Comparison of ENCODE assay signal across 10 cellular contexts in the genomic region with DNA sequence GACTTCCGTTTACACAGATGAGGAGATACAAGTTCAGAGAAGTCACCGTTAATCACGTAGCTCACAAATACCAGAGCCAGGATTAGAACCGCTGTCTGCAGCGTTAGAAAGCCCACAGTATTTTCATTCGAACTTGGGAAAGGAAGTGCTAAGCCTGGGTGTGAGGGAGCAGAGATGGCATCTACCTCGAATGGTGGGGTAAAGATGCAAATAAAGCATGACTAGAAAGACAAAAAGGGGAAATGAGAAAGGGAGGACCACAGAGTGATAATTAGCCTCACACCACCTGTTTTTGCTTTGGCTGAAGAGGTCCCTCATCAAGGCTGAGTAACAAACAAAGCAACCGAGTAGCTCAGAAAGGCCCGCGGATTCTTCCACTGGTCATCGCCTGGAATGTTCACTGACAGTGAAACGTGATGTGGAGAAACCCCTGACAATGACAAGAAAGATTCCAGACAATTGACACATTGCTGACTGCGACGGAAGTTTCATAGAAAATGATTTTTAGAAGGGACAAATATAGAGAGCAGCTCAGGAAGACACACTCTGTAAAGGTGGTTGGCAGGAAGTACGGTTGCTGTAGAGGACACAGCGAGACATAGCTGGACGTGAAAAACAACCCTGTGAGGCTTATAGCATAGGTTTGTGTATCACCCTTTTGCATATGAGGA. TPM values are rescaled to one million over a fixed set of nuclear protein-coding genes. Genes with fewer than 3 reads are reported as not detected.
DNase-seq lines count a peak whose midpoint lies in the region; ATAC-seq and TF ChIP-seq lines count a peak whose summit lies in the region.
"Had no signal": no experiment of that assay in that cellular context is flagged by ENCODE, and none has a peak within 500 bp of the region (broad histone marks: within the 10 kb centered on the region; RNA-seq: fewer than 3 reads in every experiment).

No MANE protein-coding gene starts in this region.

- peak; percentile 50 for TF ChIP-seq POLR2A in GM18951 (IDR thresholded peaks at IDR 0.05; ENCODE audit: extremely low read depth, insufficient read depth, insufficient read length)

- H3K36me3 Mint-ChIP-seq in naive B cell (no peaks in the 10 kb centered on the region), osteocyte (ENCODE audit: unreplicated experiment) (no peaks in the 10 kb centered on the region)
- H3K36me3 Mint-ChIP-seq: activated naive CD8-positive, alpha-beta T cell had no signal

- H3K4me3 Mint-ChIP-seq in naive B cell (peak overlapping the region; percentile 60 to 90 (median 86)), osteocyte (ENCODE audit: unreplicated experiment) (no peak overlapping the region)
- H3K4me3 Mint-ChIP-seq: activated naive CD8-positive, alpha-beta T cell had no signal

- no peaks in the 10 kb centered on the region for H3K27me3 Mint-ChIP-seq in naive B cell
- peaks cover 2% of the 10 kb centered on the region for H3K27me3 Mint-ChIP-seq in osteocyte (ENCODE audit: unreplicated experiment)

- H3K4me2 ChIP-seq in Loucy (ENCODE audit: low read depth, low read length, poor library complexity, severe bottlenecking): no peak overlapping the region

- no peaks in the 10 kb centered on the region for H3K4me1 ChIP-seq in Loucy (ENCODE audit: insufficient read depth, low read length, poor library complexity, severe bottlenecking)

- no peaks in the 10 kb centered on the region for H3K9me2 ChIP-seq in Loucy (replicated peaks; ENCODE audit: low read depth, low read length)

- H3F3A ChIP-seq in Loucy (ENCODE audit: low read depth): no peaks in the 10 kb centered on the region

- no peak overlapping the region for H3K9ac ChIP-seq in Loucy (ENCODE audit: low read depth, low read length, poor library complexity, severe bottlenecking)

- peak overlapping the region; percentile 49 for H2AFZ ChIP-seq in Loucy (ENCODE audit: low read length)

- H3K27me3 ChIP-seq in Loucy (ENCODE audit: insufficient read depth, low read length, poor library complexity, severe bottlenecking): no peaks in the 10 kb centered on the region

- TF ChIP-seq CTCF in Loucy (conservative IDR thresholded peaks at IDR 0.05; ENCODE audit: low read length): no peak
- TF ChIP-seq CTCF in osteocyte (IDR thresholded peaks at IDR 0.05): no peak

- H3K4me3 ChIP-seq in Loucy (ENCODE audit: low read length, poor library complexity, severe bottlenecking): no peak overlapping the region

- no peaks in the 10 kb centered on the region for H4K20me1 ChIP-seq in Loucy (ENCODE audit: insufficient read depth, low read length, poor library complexity, severe bottlenecking)

- H3K9me3 ChIP-seq in Loucy (ENCODE audit: insufficient read depth, low read depth, low read length): no peaks in the 10 kb centered on the region

- H3K27ac Mint-ChIP-seq in naive B cell (peak overlapping the region; percentile 57 to 98 (median 97)), osteocyte (ENCODE audit: unreplicated experiment) (no peak overlapping the region)
- H3K27ac Mint-ChIP-seq: activated naive CD8-positive, alpha-beta T cell had no signal

- DNase-seq in naive B cell (peak; percentile 82), NCI-H2227 (lab: John Stamatoyannopoulos, UW; ENCODE audit: unreplicated experiment) (no peak), UCSD-AML1 (lab: John Stamatoyannopoulos, UW; ENCODE audit: unreplicated experiment) (no peak), osteocyte (ENCODE audit: extremely low spot score, unreplicated experiment) (no peak)
- DNase-seq in effector CD4-positive, alpha-beta T cell: no peak
- DNase-seq: substantia nigra had no signal

- in situ Hi-C loops in GM18951 (cut with MboI; ENCODE audit: low sequenced_read_pairs, unreplicated experiment): no loop called here

- no peaks in the 10 kb centered on the region for H3K79me2 ChIP-seq in Loucy (ENCODE audit: insufficient read depth, low read length)

- ATAC-seq in HG02678 (IDR thresholded peaks at IDR 0.05; ENCODE audit: unreplicated experiment) (peak; percentile 83), naive B cell (ENCODE audit: low read depth in 2 of 2) (peak; percentile 89 to 92)

- H3K9me3 Mint-ChIP-seq in naive B cell (peaks cover 0 to 3% (median 0%) of the 10 kb centered on the region in 7 donors), osteocyte (ENCODE audit: unreplicated experiment) (no peaks in the 10 kb centered on the region)

- H3K4me1 Mint-ChIP-seq in naive B cell (peaks cover 57 to 74% (median 67%) of the 10 kb centered on the region in 3 donors), osteocyte (ENCODE audit: unreplicated experiment) (peaks cover 30% of the 10 kb centered on the region)

- no peaks in the 10 kb centered on the region for H3K36me3 ChIP-seq in Loucy (ENCODE audit: insufficient read depth, low read length)

RNA-seq across cellular contexts. Expression of gene BHLHE41, which starts 31.5 kb away (rescaled TPM):
- 1 to 10 TPM in 4 of 6 donors, under 1 TPM in 1, not detected in 1; 0.56 to 5.7 (median 2.3) TPM for polyA plus RNA-seq in naive B cell (ENCODE audit: low read depth in 6 of 6)
- total RNA-seq in osteocyte: 1.1 and 1.4 TPM in 2 replicates

RNA-seq across cellular contexts. Expression of gene SSPN, which starts 39.0 kb away (rescaled TPM):
- polyA plus RNA-seq in naive B cell (ENCODE audit: low read depth in 6 of 6): 1 to 10 TPM; 1.0 to 6.7 (median 5.0) TPM
- total RNA-seq in osteocyte: 19.2 and 23.3 TPM in 2 replicates
